Comparison of ENCODE assay signal across 7 cellular contexts in genomic region chr3:133896002-133896761, GRCh38. TPM values are rescaled to one million over a fixed set of nuclear protein-coding genes. Genes with fewer than 3 reads are reported as not detected.
DNase-seq lines count a peak whose midpoint lies in the region; ATAC-seq and TF ChIP-seq lines count a peak whose summit lies in the region.

No MANE protein-coding gene starts in this region.

- peaks cover 3% of the 10 kb centered on the region for H3K4me1 Mint-ChIP-seq in osteocyte (ENCODE audit: unreplicated experiment)

- H4K20me1 ChIP-seq in HCT116 (ENCODE audit: insufficient read depth): no peaks in the 10 kb centered on the region

- no peaks in the 10 kb centered on the region for H3K9me3 ChIP-seq in HCT116 (ENCODE audit: control insufficient read depth in 1 of 2, insufficient read depth in 1 of 2, low read depth in 1 of 2, low read length in 2 of 2)

- H3K27me3 ChIP-seq in HCT116 (ENCODE audit: insufficient read depth, low read length): no peaks in the 10 kb centered on the region

- peak overlapping the region; percentile 97 for H3K4me2 ChIP-seq in HCT116 (ENCODE audit: low read length)

- intact Hi-C loops in HCT116 (cut with micrococcal nuclease): no loop called here

- H2AFZ ChIP-seq in HCT116 (ENCODE audit: low read depth, low read length, poor library complexity, severe bottlenecking): peak overlapping the region; percentile 67

- no peak for TF ChIP-seq RAD21 in HCT116 (IDR thresholded peaks at IDR 0.05; ENCODE audit: low read depth)

- no peak overlapping the region for H3K9ac ChIP-seq in HCT116 (ENCODE audit: low read length)

- POLR2A ChIA-PET in HCT116 (lab: Charles Lee): no interaction called here

- DNase-seq in HCT116 (ENCODE audit: low read depth, low spot score) (no peak), SW480 (ENCODE audit: low spot score) (peak; percentile 46), fibroblast of pulmonary artery (ENCODE audit: low read depth) (peak; percentile 7), osteocyte (ENCODE audit: extremely low spot score, unreplicated experiment) (no peak), NOMO-1 treated with DMSO at 0.1 percent for 48 hours (lab: John Stamatoyannopoulos, UW; ENCODE audit: unreplicated experiment) (no peak)
- DNase-seq in activated CD8-positive, alpha-beta memory T cell treated with anti-CD3 and anti-CD28 coated beads, Interleukin-2, amount 50 U/mL, for 4 hours: no peak

- no TSS peak for BruUV-seq in HCT116 (replicated peaks; lab: Mats Ljungman, UMichigan)

- peak overlapping the region; percentile 75 for H3K27ac Mint-ChIP-seq in osteocyte (ENCODE audit: unreplicated experiment)

- TF ChIP-seq CTCF in HCT116 (IDR thresholded peaks at IDR 0.05 in 2 of 3, conservative IDR thresholded peaks at IDR 0.05 in 1 of 3; ENCODE audit: borderline replicate concordance in 1 of 3, insufficient read depth in 1 of 3, low read depth in 2 of 3, low read length in 2 of 3): no peak
- TF ChIP-seq CTCF in fibroblast of pulmonary artery (IDR thresholded peaks at IDR 0.05; ENCODE audit: low read length, missing control alignments): no peak
- TF ChIP-seq CTCF in osteocyte (IDR thresholded peaks at IDR 0.05): no peak

- H3K4me3 ChIP-seq in HCT116 (replicated peaks in 1 of 2; ENCODE audit: low read depth in 1 of 2, low read length in 2 of 2) (peak overlapping the region; percentile 71 to 84; a peak in 3 of 4 replicates), fibroblast of pulmonary artery (replicated peaks; ENCODE audit: low read depth, low read length) (peak overlapping the region; percentile 65)

- H3K9me3 Mint-ChIP-seq in osteocyte (ENCODE audit: unreplicated experiment): no peaks in the 10 kb centered on the region

- no peaks in the 10 kb centered on the region for H3K9me2 ChIP-seq in HCT116 (ENCODE audit: insufficient read depth)

- RAD21 ChIA-PET in HCT116 (lab: Charles Lee; ENCODE audit: low non-redundant PET in 1 of 2, low total read pairs in 2 of 2, uncharacterized antibody in 2 of 2, unreplicated experiment in 2 of 2): no interaction called here

- H3K79me2 ChIP-seq in HCT116 (ENCODE audit: insufficient read depth, low read length): no peaks in the 10 kb centered on the region

- CTCF ChIA-PET in HCT116 (lab: Charles Lee): interaction anchor here (0.9 kb wide), 1 partner anchor 14 kb away, joined by 3 read pairs; no protein-coding TSS in a partner anchor

- peaks cover 32% of the 10 kb centered on the region for H3K27me3 Mint-ChIP-seq in osteocyte (ENCODE audit: unreplicated experiment)

- peak overlapping the region; percentile 81 for H3K4me3 Mint-ChIP-seq in osteocyte (ENCODE audit: unreplicated experiment)

- ATAC-seq in HCT116: peak; percentile 2; the same call in 1 of the 2 replicates
- ATAC-seq in HG02973 (IDR thresholded peaks at IDR 0.05; ENCODE audit: unreplicated experiment): no peak

- H3K36me3 Mint-ChIP-seq in osteocyte (ENCODE audit: unreplicated experiment): no peaks in the 10 kb centered on the region

- H3K27ac ChIP-seq in HCT116 (ENCODE audit: low read depth, low read length): no peak overlapping the region

- TF ChIP-seq POLR2A in HCT116 (IDR thresholded peaks at IDR 0.05; ENCODE audit: borderline replicate concordance, extremely low read depth, insufficient read depth, insufficient read length): no peak

- no peaks in the 10 kb centered on the region for H3K36me3 ChIP-seq in HCT116 (ENCODE audit: control insufficient read depth in 1 of 2, insufficient read depth in 2 of 2, low read length in 2 of 2)

- H3K4me1 ChIP-seq in HCT116 (ENCODE audit: control insufficient read depth in 1 of 2, insufficient read depth in 2 of 2, low read length in 2 of 2): peaks cover 6 to 10% of the 10 kb centered on the region in 2 experiments; a peak in 3 of 4 replicates

TF ChIP-seq in HCT116, 20 proteins besides CTCF, POLR2A, EP300 and RAD21:
- no peak for TF ChIP-seq EZH2 (IDR thresholded peaks at IDR 0.05)
- TF ChIP-seq EZH2phosphoT487 (IDR thresholded peaks at IDR 0.05; ENCODE audit: borderline replicate concordance): no peak
- TF ChIP-seq POLR2AphosphoS5 (IDR thresholded peaks at IDR 0.05; ENCODE audit: low read depth, low read length): no peak; the same call in 1 of the 2 replicates
- TF ChIP-seq MAX (IDR thresholded peaks at IDR 0.05): no peak
- no peak for TF ChIP-seq JUND (IDR thresholded peaks at IDR 0.05)
- no peak for TF ChIP-seq ELF1 (IDR thresholded peaks at IDR 0.05; ENCODE audit: borderline replicate concordance, low read depth)
- no peak for TF ChIP-seq ZNF274 (IDR thresholded peaks at IDR 0.05; ENCODE audit: low read depth, low read length)
- no peak for TF ChIP-seq FOSL1 (IDR thresholded peaks at IDR 0.05; ENCODE audit: low read depth)
- no peak for TF ChIP-seq YY1 (IDR thresholded peaks at IDR 0.05; ENCODE audit: extremely low read depth, insufficient replicate concordance, low read depth, low read length)
- no peak for TF ChIP-seq CBX3 (IDR thresholded peaks at IDR 0.05; ENCODE audit: low read depth)
- TF ChIP-seq ZBTB33 (IDR thresholded peaks at IDR 0.05; ENCODE audit: extremely low read depth, insufficient replicate concordance, low read length): no peak
- no peak for TF ChIP-seq EGR1 (IDR thresholded peaks at IDR 0.05; ENCODE audit: low read depth)
- TF ChIP-seq SIN3A (IDR thresholded peaks at IDR 0.05; ENCODE audit: low read depth): no peak
- no peak for TF ChIP-seq SRF (IDR thresholded peaks at IDR 0.05; ENCODE audit: low read depth)

RNA-seq across cellular contexts. Expression of gene RAB6B, which starts 0.5 kb away (rescaled TPM):
- total RNA-seq in HCT116 (2021; ENCODE audit: unreplicated experiment): 14.1 TPM
- polyA plus RNA-seq in HCT116 (2012): 12.2 and 14.9 TPM in 2 replicates
- 7.8 and 11.3 TPM in 2 replicates for total RNA-seq in osteocyte

Comparison
In these comparisons a context has a peak if more than half of its experiments do, and no peak if none do; other contexts are left out.
1. DNase-seq: peak in SW480 (single experiment) and fibroblast of pulmonary artery (single experiment); none in HCT116 (single experiment), osteocyte (single experiment), NOMO-1 treated with DMSO at 0.1 percent for 48 hours (single experiment) and activated CD8-positive, alpha-beta memory T cell treated with anti-CD3 and anti-CD28 coated beads, Interleukin-2, amount 50 U/mL, for 4 hours (single experiment).